Comparison of ENCODE assay signal across 14 cellular contexts in genomic region chr6:10418361-10418861, GRCh38. TPM values are rescaled to one million over a fixed set of nuclear protein-coding genes. Genes with fewer than 3 reads are reported as not detected.
A peak's percentile ranks its signal among the peaks of the same experiment; 100 is the strongest.
DNase-seq lines count a peak whose midpoint lies in the region; ATAC-seq and TF ChIP-seq lines count a peak whose summit lies in the region.
"Had no signal": no experiment of that assay in that cellular context is flagged by ENCODE, and none has a peak within 500 bp of the region (broad histone marks: within the 10 kb centered on the region; RNA-seq: fewer than 3 reads in every experiment).

No MANE protein-coding gene starts in this region.

- H2BK15ac ChIP-seq in neuronal stem cell (ENCODE audit: low read length) = no peak overlapping the region

- H2AFZ ChIP-seq in neuronal stem cell (ENCODE audit: low read length) (no peak overlapping the region), OCI-LY7 (ENCODE audit: low read length) (no peak overlapping the region)

- TF ChIP-seq CTCF in NB4 (IDR thresholded peaks at IDR 0.05; ENCODE audit: low read depth, low read length) (no peak), OCI-LY7 (conservative IDR thresholded peaks at IDR 0.05; ENCODE audit: low read length) (no peak)

- H3K4me1 Mint-ChIP-seq in stimulated activated effector memory CD8-positive, alpha-beta T cell treated with anti-CD3 and anti-CD28 coated beads, Interleukin-12 subunit alpha, Interleukin-12 subunit beta, amount 100 ng/mL, for 72 hours = peaks cover 24% of the 10 kb centered on the region

- H3K9me2 ChIP-seq in OCI-LY7 (ENCODE audit: insufficient read depth, low read length) = no peaks in the 10 kb centered on the region

- H3K4me1 ChIP-seq in neuronal stem cell (ENCODE audit: control insufficient read depth in 2 of 2, insufficient read depth in 1 of 2, low read depth in 1 of 2, low read length in 2 of 2) (peaks cover 3 to 20% of the 10 kb centered on the region in 2 donors), OCI-LY7 (ENCODE audit: insufficient read depth, low read length, poor library complexity, severe bottlenecking) (peaks cover 2% of the 10 kb centered on the region)

- no peak overlapping the region for H4K91ac ChIP-seq in neuronal stem cell (ENCODE audit: low read depth, low read length, poor library complexity)

- H3K18ac ChIP-seq in neuronal stem cell (ENCODE audit: low read length) = peak overlapping the region; percentile 73

- no peak overlapping the region for H2BK5ac ChIP-seq in neuronal stem cell (ENCODE audit: low read length)

- H3K27me3 ChIP-seq in neuronal stem cell (ENCODE audit: control insufficient read depth in 3 of 3, insufficient read depth in 3 of 3, low read depth in 1 of 3, low read length in 3 of 3) = peaks cover 72 to 100% (median 100%) of the 10 kb centered on the region in 3 experiments
- H3K27me3 ChIP-seq: SJSA1 had no signal

- no peak overlapping the region for H3K4ac ChIP-seq in neuronal stem cell (ENCODE audit: low read length)

- no peaks in the 10 kb centered on the region for H4K20me1 ChIP-seq in OCI-LY7 (ENCODE audit: insufficient read depth, low read length)

- WGBS in neuronal stem cell (ENCODE audit: extremely low coverage in 2 of 2, insufficient read length in 2 of 2, insufficient replicate concordance in 1 of 2), 2 donors = no CpG with 5 or more reads among the region's 18 CpGs

- no peak overlapping the region for H2AK5ac ChIP-seq in neuronal stem cell (ENCODE audit: low read depth, low read length)

- peak; percentile 11 for ATAC-seq in GM18502 (IDR thresholded peaks at IDR 0.05; ENCODE audit: poor library complexity, unreplicated experiment)
- no peak for ATAC-seq in stimulated activated effector memory CD8-positive, alpha-beta T cell treated with anti-CD3 and anti-CD28 coated beads, Interleukin-12 subunit alpha, Interleukin-12 subunit beta, amount 100 ng/mL, for 72 hours
- ATAC-seq in HG02759 (IDR thresholded peaks at IDR 0.05; ENCODE audit: unreplicated experiment) = no peak
- ATAC-seq: stimulated activated memory B cell treated with anti-CD40 and anti-IgM and Interleukin-4, amounts not matched to agents 10 μg/mL and 1 μg/mL and 100 μg/mL, for 72 hours had no signal

- H3K14ac ChIP-seq in neuronal stem cell (ENCODE audit: low read length) = no peak overlapping the region

- H3K27ac ChIP-seq in epithelial cell of prostate (peak overlapping the region; percentile 97), neuronal stem cell (replicated peaks; ENCODE audit: low read length) (no peak overlapping the region), OCI-LY7 (ENCODE audit: low read depth, low read length, poor library complexity, severe bottlenecking) (no peak overlapping the region)
- H3K27ac ChIP-seq: SJSA1 had no signal

- H2BK12ac ChIP-seq in neuronal stem cell (ENCODE audit: low read length) = no peak overlapping the region

- H3K9me3 Mint-ChIP-seq in stimulated activated effector memory CD8-positive, alpha-beta T cell treated with anti-CD3 and anti-CD28 coated beads, Interleukin-12 subunit alpha, Interleukin-12 subunit beta, amount 100 ng/mL, for 72 hours = peaks cover 8% of the 10 kb centered on the region
- H3K9me3 Mint-ChIP-seq: activated naive CD4-positive, alpha-beta T cell treated with anti-CD3 and anti-CD28 coated beads, Interleukin-2, amount 50 U/mL, for 72 hours had no signal

- no peak for TF ChIP-seq POLR2A in NB4 (IDR thresholded peaks at IDR 0.05; ENCODE audit: extremely low read depth, insufficient read length)

- intact Hi-C loops in OCI-LY7 (cut with micrococcal nuclease; ENCODE audit: unreplicated experiment) = no loop called here

- peaks cover 0 to 2% of the 10 kb centered on the region in 2 donors for H3K9me3 ChIP-seq in neuronal stem cell (replicated peaks in 1 of 2; ENCODE audit: control insufficient read depth in 2 of 2, insufficient read depth in 1 of 2, low read depth in 1 of 2, low read length in 2 of 2)
- no peaks in the 10 kb centered on the region for H3K9me3 ChIP-seq in OCI-LY7 (ENCODE audit: low read length)
- H3K9me3 ChIP-seq: SJSA1 had no signal

- no TSS peak for BruUV-seq in OCI-LY7 (replicated peaks; lab: Mats Ljungman, UMichigan)

- H3K4me3 ChIP-seq in NB4 (ENCODE audit: low read depth, low read length) (peak overlapping the region; percentile 46), neuronal stem cell (ENCODE audit: low read length in 2 of 2) (no peak overlapping the region), OCI-LY7 (ENCODE audit: low read depth, low read length, poor library complexity, severe bottlenecking) (no peak overlapping the region)
- H3K4me3 ChIP-seq: SJSA1 had no signal

- no peaks in the 10 kb centered on the region for H3K79me1 ChIP-seq in neuronal stem cell (ENCODE audit: low read depth, low read length)

- no peak overlapping the region for H2BK120ac ChIP-seq in neuronal stem cell (ENCODE audit: low read depth, low read length)

- no peaks in the 10 kb centered on the region for H3K79me2 ChIP-seq in OCI-LY7 (ENCODE audit: insufficient read depth, low read depth, low read length)

- H3K4me2 ChIP-seq in neuronal stem cell (ENCODE audit: insufficient read depth, low read length, poor library complexity, severe bottlenecking) = no peak overlapping the region
- H3K4me2 ChIP-seq in OCI-LY7 (ENCODE audit: low read length) = no peak overlapping the region

- H3K36me3 ChIP-seq in neuronal stem cell (replicated peaks in 1 of 2; ENCODE audit: control insufficient read depth in 2 of 2, insufficient read depth in 2 of 2, low read length in 2 of 2) (no peaks in the 10 kb centered on the region), OCI-LY7 (ENCODE audit: insufficient read depth, low read length) (no peaks in the 10 kb centered on the region)

- H3K23ac ChIP-seq in neuronal stem cell (ENCODE audit: low read depth, low read length, poor library complexity) = peak overlapping the region; percentile 48

- no peak overlapping the region for H4K8ac ChIP-seq in neuronal stem cell (ENCODE audit: low read depth, low read length)

- H3K36me3 Mint-ChIP-seq in stimulated activated effector memory CD8-positive, alpha-beta T cell treated with anti-CD3 and anti-CD28 coated beads, Interleukin-12 subunit alpha, Interleukin-12 subunit beta, amount 100 ng/mL, for 72 hours = peaks cover 15% of the 10 kb centered on the region
- H3K36me3 Mint-ChIP-seq: stimulated activated memory B cell treated with anti-CD40 and anti-IgM and Interleukin-4, amounts not matched to agents 10 μg/mL and 1 μg/mL and 100 μg/mL, for 72 hours had no signal

- DNase-seq in NB4 (ENCODE audit: low read depth) (peak; percentile 91), epithelial cell of prostate (ENCODE audit: low read depth, low spot score) (no peak), neuronal stem cell (ENCODE audit: low spot score) (no peak), superior temporal gyrus (ENCODE audit: extremely low spot score) (no peak), OCI-LY7 (ENCODE audit: low spot score) (no peak)
- no peak for DNase-seq in stimulated activated effector memory CD8-positive, alpha-beta T cell treated with anti-CD3 and anti-CD28 coated beads, Interleukin-12 subunit alpha, Interleukin-12 subunit beta, amount 100 ng/mL, for 72 hours (ENCODE audit: low spot score in 2 of 2)
- DNase-seq: HCEC 1CT; NCI-H1694; stimulated activated CD4-positive, alpha-beta T cell treated with anti-CD3 and anti-CD28 coated beads, Interleukin-4, amount 100 ng/mL, for 1 hour had no signal

- H3K9ac ChIP-seq in neuronal stem cell (ENCODE audit: low read depth, low read length, poor library complexity) = no peak overlapping the region

- CTCF ChIA-PET in OCI-LY7 (lab: Charles Lee; ENCODE audit: unreplicated experiment) = no interaction called here

- no peak overlapping the region for H3K27ac Mint-ChIP-seq in stimulated activated effector memory CD8-positive, alpha-beta T cell treated with anti-CD3 and anti-CD28 coated beads, Interleukin-12 subunit alpha, Interleukin-12 subunit beta, amount 100 ng/mL, for 72 hours
- H3K27ac Mint-ChIP-seq: activated naive CD4-positive, alpha-beta T cell treated with anti-CD3 and anti-CD28 coated beads, Interleukin-2, amount 50 U/mL, for 72 hours; stimulated activated memory B cell treated with anti-CD40 and anti-IgM and Interleukin-4, amounts not matched to agents 10 μg/mL and 1 μg/mL and 100 μg/mL, for 72 hours had no signal

- H3K4me3 Mint-ChIP-seq in stimulated activated effector memory CD8-positive, alpha-beta T cell treated with anti-CD3 and anti-CD28 coated beads, Interleukin-12 subunit alpha, Interleukin-12 subunit beta, amount 100 ng/mL, for 72 hours = no peak overlapping the region
- H3K4me3 Mint-ChIP-seq: stimulated activated memory B cell treated with anti-CD40 and anti-IgM and Interleukin-4, amounts not matched to agents 10 μg/mL and 1 μg/mL and 100 μg/mL, for 72 hours had no signal

- POLR2A ChIA-PET in OCI-LY7 (lab: Charles Lee) = interaction anchor here (0.6 to 1.3 kb wide), 3 partner anchors 11 to 77 kb away, joined by 3 read pairs; no protein-coding TSS in a partner anchor

RNA-seq across cellular contexts. Expression of gene TFAP2A, which starts 3.5 kb away (rescaled TPM):
- 0.53 TPM for polyA plus RNA-seq in neuronal stem cell (2013, experiment 1 of 2)
- polyA plus RNA-seq in neuronal stem cell (2013, experiment 2 of 2) = 0.54 TPM
- 0.36 and 2.0 TPM in 2 replicates for total RNA-seq in OCI-LY7 (2014; rRNA removed; shearing (Covaris generic))
- 2.5 and 3.3 TPM in 2 replicates for total RNA-seq in OCI-LY7 (2022)
